ENCODE assay signal across 9 cellular contexts in genomic region chr2:3001595-3002184, GRCh38.
DNase-seq lines count a peak whose midpoint lies in the region; ATAC-seq, FAIRE-seq and TF ChIP-seq lines count a peak whose summit lies in the region.
"Had no signal": no experiment of that assay in that cellular context is flagged by ENCODE, and none has a peak within 500 bp of the region (broad histone marks: within the 10 kb centered on the region; RNA-seq: fewer than 3 reads in every experiment).

No MANE protein-coding gene starts in this region.

- H3K9ac ChIP-seq in PC-3 (ENCODE audit: low read length) (no peak overlapping the region), kidney (ENCODE audit: low read length in 2 of 2) (no peak overlapping the region)

- POLR2A ChIA-PET in PC-3 (lab: Charles Lee; ENCODE audit: unreplicated experiment) = no interaction called here

- WGBS in sigmoid colon, 2 donors = 37 to 39% methylated on average over 13 of the region's 13 CpGs

- TF ChIP-seq EP300 in sigmoid colon (IDR thresholded peaks at IDR 0.05) = no peak

- peak; percentile 60 for ATAC-seq in GM21390 (IDR thresholded peaks at IDR 0.05; ENCODE audit: unreplicated experiment)
- peak; percentile 76 for ATAC-seq in PC-3
- no peak for ATAC-seq in activated naive CD4-positive, alpha-beta T cell treated with anti-CD3 and anti-CD28 coated beads, Interleukin-2, amount 50 U/mL, for 72 hours
- no peak for ATAC-seq in omental fat pad (ENCODE audit: low FRiP score)
- ATAC-seq in GM19467 (IDR thresholded peaks at IDR 0.05; ENCODE audit: unreplicated experiment) = no peak

- TF ChIP-seq POLR2A in sigmoid colon (IDR thresholded peaks at IDR 0.05) = no peak

- no TSS peak for BruUV-seq in PC-3 (replicated peaks; lab: Mats Ljungman, UMichigan)

- H3K36me3 Mint-ChIP-seq in activated naive CD4-positive, alpha-beta T cell treated with anti-CD3 and anti-CD28 coated beads, Interleukin-2, amount 50 U/mL, for 72 hours = no peaks in the 10 kb centered on the region

- H3K4me2 ChIP-seq in PC-3 (ENCODE audit: low read length) = no peak overlapping the region

- H2AFZ ChIP-seq in PC-3 (ENCODE audit: low read length) = no peak overlapping the region

- H3K27ac Mint-ChIP-seq in activated naive CD4-positive, alpha-beta T cell treated with anti-CD3 and anti-CD28 coated beads, Interleukin-2, amount 50 U/mL, for 72 hours = no peak overlapping the region

- H3K36me3 ChIP-seq in PC-3 (ENCODE audit: low read depth, low read length) = no peaks in the 10 kb centered on the region
- H3K36me3 ChIP-seq in kidney (ENCODE audit: control insufficient read depth in 1 of 2, insufficient read depth in 2 of 2, low read length in 2 of 2) = no peaks in the 10 kb centered on the region
- no peaks in the 10 kb centered on the region for H3K36me3 ChIP-seq in sigmoid colon

- H3F3A ChIP-seq in PC-3 (ENCODE audit: low read length, unreplicated experiment) = no peaks in the 10 kb centered on the region

- H3K9me3 Mint-ChIP-seq in activated naive CD4-positive, alpha-beta T cell treated with anti-CD3 and anti-CD28 coated beads, Interleukin-2, amount 50 U/mL, for 72 hours = no peaks in the 10 kb centered on the region

- CTCF ChIA-PET in PC-3 (lab: Charles Lee) = interaction anchor here (0.6 kb wide), 1 partner anchor 116 kb away, joined by 3 read pairs; no protein-coding TSS in a partner anchor

- TF ChIP-seq CTCF in PC-3 (conservative IDR thresholded peaks at IDR 0.05; ENCODE audit: low read depth, low read length) = peak; percentile 28; the same call in 1 of the 2 replicates
- TF ChIP-seq CTCF in kidney (IDR thresholded peaks at IDR 0.05; ENCODE audit: borderline replicate concordance, extremely low read depth, insufficient read depth) = peak; percentile 41
- no peak for TF ChIP-seq CTCF in omental fat pad (IDR thresholded peaks at IDR 0.05)
- TF ChIP-seq CTCF in sigmoid colon (IDR thresholded peaks at IDR 0.05) = no peak

- H3K4me3 ChIP-seq in PC-3 (ENCODE audit: low read length) (no peak overlapping the region), kidney (ENCODE audit: low read length in 2 of 2) (no peak overlapping the region), sigmoid colon (no peak overlapping the region)

- no peaks in the 10 kb centered on the region for H3K9me2 ChIP-seq in PC-3 (replicated peaks; ENCODE audit: low read length)

- H3K27me3 ChIP-seq in PC-3 (ENCODE audit: low read length) (peaks cover 58% of the 10 kb centered on the region), sigmoid colon (peaks cover 0 to 8% (median 0%) of the 10 kb centered on the region in 3 donors)

- no peaks in the 10 kb centered on the region for H4K20me1 ChIP-seq in PC-3 (ENCODE audit: low read length)

- H3K27ac ChIP-seq in PC-3 (ENCODE audit: low read length) (no peak overlapping the region), kidney (ENCODE audit: low read depth in 2 of 2, low read length in 2 of 2) (no peak overlapping the region), sigmoid colon (no peak overlapping the region)

- intact Hi-C loops in PC-3 (cut with micrococcal nuclease) = no loop called here
- intact Hi-C loops in kidney (cut with DNase I) = no loop called here
- intact Hi-C loops in sigmoid colon (cut with DNase I) = no loop called here

- H3K9me3 ChIP-seq in PC-3 (ENCODE audit: low read length) = no peaks in the 10 kb centered on the region
- no peaks in the 10 kb centered on the region for H3K9me3 ChIP-seq in kidney (ENCODE audit: control insufficient read depth in 1 of 2, low read length in 2 of 2)
- H3K9me3 ChIP-seq in sigmoid colon = no peaks in the 10 kb centered on the region

- peak; percentile 48 for DNase-seq in Ammon's horn (ENCODE audit: low spot score)
- no peak for DNase-seq in PC-3
- DNase-seq in kidney = no peak
- no peak for DNase-seq in activated naive CD4-positive, alpha-beta T cell treated with anti-CD3 and anti-CD28 coated beads, Interleukin-2, amount 50 U/mL, for 72 hours (ENCODE audit: low spot score in 2 of 2)
- DNase-seq in omental fat pad (ENCODE audit: low spot score) = no peak
- DNase-seq in sigmoid colon = no peak
- DNase-seq: KG1 had no signal

- H3K79me2 ChIP-seq in PC-3 (ENCODE audit: low read length) = no peaks in the 10 kb centered on the region

- FAIRE-seq in kidney (lab: Jason Lieb, UNC) = no peak

- H3K4me1 ChIP-seq in PC-3 (ENCODE audit: insufficient read depth, low read length) (no peaks in the 10 kb centered on the region), kidney (ENCODE audit: control insufficient read depth in 1 of 2, insufficient read depth in 1 of 2, low read depth in 1 of 2, low read length in 2 of 2) (no peaks in the 10 kb centered on the region), sigmoid colon (no peaks in the 10 kb centered on the region)

Comparison
In these comparisons a context has a peak if more than half of its experiments do, and no peak if none do; other contexts are left out.
1. ATAC-seq: peak in GM21390 (single experiment) and PC-3 (single experiment); none in activated naive CD4-positive, alpha-beta T cell treated with anti-CD3 and anti-CD28 coated beads, Interleukin-2, amount 50 U/mL, for 72 hours (0 of 2), omental fat pad (single experiment) and GM19467 (single experiment).
2. CTCF ChIP-seq: peak in PC-3 (single experiment) and kidney (single experiment); none in omental fat pad (0 of 3) and sigmoid colon (0 of 4).